17 cellular contexts compared by ENCODE assay signal in the genomic region with DNA sequence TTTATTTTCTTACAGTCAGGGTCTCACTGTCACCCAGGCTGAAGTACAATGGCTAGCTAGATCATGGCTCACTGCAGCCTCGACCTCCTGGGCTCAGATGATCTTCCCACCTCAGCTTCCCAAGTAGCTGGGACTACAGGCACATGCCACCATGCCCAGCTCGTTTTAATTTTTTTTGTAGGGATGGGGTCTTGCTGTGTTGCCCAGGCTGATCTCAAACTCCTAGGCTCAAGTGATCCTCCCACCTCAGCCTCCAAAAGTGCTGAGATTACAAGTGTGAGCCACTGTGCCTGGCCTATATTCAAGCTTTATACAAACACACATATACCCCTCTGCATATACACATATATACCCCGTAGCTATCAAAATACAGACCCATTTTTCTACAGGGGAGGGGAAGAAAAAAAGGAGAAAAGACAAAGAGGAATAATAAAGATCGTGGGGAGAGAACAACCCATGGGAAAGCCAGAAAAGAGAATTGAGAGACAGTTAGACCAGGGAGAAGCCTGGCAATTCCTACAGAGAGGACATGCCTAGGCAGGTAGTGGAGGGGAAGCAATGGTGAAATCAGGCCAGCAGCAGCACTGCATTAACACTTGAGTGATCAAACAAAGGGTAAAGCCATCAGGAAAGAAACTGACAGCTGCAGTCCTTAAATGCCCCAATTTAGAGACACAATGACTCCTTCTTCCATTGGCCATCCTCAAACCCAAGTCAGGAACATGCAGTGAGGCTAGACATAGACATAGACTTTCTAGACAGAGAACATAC.
DNase-seq lines count a peak whose midpoint lies in the region; ATAC-seq and TF ChIP-seq lines count a peak whose summit lies in the region.
"Had no signal": no experiment of that assay in that cellular context is flagged by ENCODE, and none has a peak within 500 bp of the region (broad histone marks: within the 10 kb centered on the region; RNA-seq: fewer than 3 reads in every experiment).

No MANE protein-coding gene starts in this region.

- DNase-seq in NCI-H2107 treated with DMSO at 0.1 percent for 48 hours (lab: John Stamatoyannopoulos, UW; ENCODE audit: unreplicated experiment) = peak; percentile 29
- no peak for DNase-seq in NCI-H2107 (lab: John Stamatoyannopoulos, UW)
- peak; percentile 64 for DNase-seq in NCI-H2171 (lab: John Stamatoyannopoulos, UW)
- no peak for DNase-seq in smooth muscle cell (lab: John Stamatoyannopoulos, UW; ENCODE audit: unreplicated experiment)
- DNase-seq in stimulated activated naive CD8-positive, alpha-beta T cell treated with anti-CD3 and anti-CD28 coated beads, Interleukin-15, Interleukin-2, amounts not matched to agents 100 U/mL and 50 U/mL, for 24 hours = no peak
- no peak for DNase-seq in CD4-positive, alpha-beta T cell
- DNase-seq in lower lobe of right lung = no peak
- DNase-seq: activated CD4-positive, alpha-beta T cell treated with anti-CD3 and anti-CD28 coated beads, Interleukin-2, amount 10 ng/mL, durations not matched to agents 7 days and 5 days; DMS79; Peyer's patch; posterior cingulate gyrus; stimulated activated CD4-positive, alpha-beta T cell treated with anti-CD3 and anti-CD28 coated beads, Interleukin-12 subunit alpha, Interleukin-12 subunit beta, amount 100 ng/mL, for 4 hours; T-helper 17 cell had no signal

- 91% methylated on average over 4 of the region's 4 CpGs for WGBS in smooth muscle cell (ENCODE audit: low lambda C conversion rate)

- H2AFZ ChIP-seq in smooth muscle cell (ENCODE audit: low read depth) = no peak overlapping the region

- POLR2A ChIA-PET in CD4-positive, alpha-beta T cell (lab: Charles Lee) = no interaction called here

- H3K27me3 ChIP-seq in smooth muscle cell (ENCODE audit: low read depth) (no peaks in the 10 kb centered on the region), lower lobe of right lung (ENCODE audit: low read depth) (no peaks in the 10 kb centered on the region)
- H3K27me3 ChIP-seq in CD4-positive, alpha-beta T cell (ENCODE audit: control insufficient read depth, insufficient read depth, low read length) = peaks cover 4% of the 10 kb centered on the region
- H3K27me3 ChIP-seq: Peyer's patch, suprapubic skin had no signal

- H3K4me1 ChIP-seq in smooth muscle cell (ENCODE audit: low read depth) (peaks cover 70% of the 10 kb centered on the region), lower lobe of right lung (peaks cover 17% of the 10 kb centered on the region)

- peak overlapping the region in 1 of 5 experiments; percentile 31 for H3K4me3 Mint-ChIP-seq in brain
- H3K4me3 Mint-ChIP-seq in CD4-positive, alpha-beta T cell = no peak overlapping the region
- H3K4me3 Mint-ChIP-seq: activated CD4-positive, alpha-beta T cell treated with anti-CD3 and anti-CD28 coated beads, Interleukin-2, amount 10 ng/mL, durations not matched to agents 7 days and 5 days; activated T-helper 1 cell treated with anti-CD3 and anti-CD28 coated beads, Interleukin-12 subunit alpha, Interleukin-12 subunit beta, Interleukin-2, Interleukin-4 antibody, amounts not matched to agents 30 ng/mL and 10 ng/mL and 1 ng/mL, durations not matched to agents 14 hours and 24 hours and 36 hours; T-helper 17 cell had no signal

- peaks cover 84% of the 10 kb centered on the region for H3K4me1 Mint-ChIP-seq in brain
- H3K4me1 Mint-ChIP-seq in CD4-positive, alpha-beta T cell (ENCODE audit: low read depth) = peaks cover 16% of the 10 kb centered on the region

- CTCF ChIA-PET in CD4-positive, alpha-beta T cell (lab: Charles Lee) = no interaction called here

- no peak overlapping the region for H3K9ac ChIP-seq in smooth muscle cell (ENCODE audit: low read depth)

- intact Hi-C loops in CD4-positive, alpha-beta T cell (cut with DNase I, micrococcal nuclease) = no loop called here
- intact Hi-C loops in lower lobe of right lung (cut with DNase I) = no loop called here

- H3K9me3 ChIP-seq in smooth muscle cell (replicated peaks; ENCODE audit: low read depth) = no peaks in the 10 kb centered on the region
- no peaks in the 10 kb centered on the region for H3K9me3 ChIP-seq in CD4-positive, alpha-beta T cell (ENCODE audit: control insufficient read depth, low read length)
- H3K9me3 ChIP-seq in lower lobe of right lung = no peaks in the 10 kb centered on the region
- H3K9me3 ChIP-seq: Peyer's patch, suprapubic skin had no signal

- H3K4me3 ChIP-seq in smooth muscle cell = no peak overlapping the region
- H3K4me3 ChIP-seq in lower lobe of right lung = no peak overlapping the region
- H3K4me3 ChIP-seq: K562, Peyer's patch, suprapubic skin had no signal

- no peaks in the 10 kb centered on the region for H3K9me3 Mint-ChIP-seq in brain
- H3K9me3 Mint-ChIP-seq in CD4-positive, alpha-beta T cell = no peaks in the 10 kb centered on the region
- H3K9me3 Mint-ChIP-seq: activated CD4-positive, alpha-beta T cell treated with anti-CD3 and anti-CD28 coated beads, Interleukin-2, amount 10 ng/mL, durations not matched to agents 7 days and 5 days; activated T-helper 1 cell treated with anti-CD3 and anti-CD28 coated beads, Interleukin-12 subunit alpha, Interleukin-12 subunit beta, Interleukin-2, Interleukin-4 antibody, amounts not matched to agents 30 ng/mL and 10 ng/mL and 1 ng/mL, durations not matched to agents 14 hours and 24 hours and 36 hours had no signal

- H3F3A ChIP-seq in smooth muscle cell (ENCODE audit: low read depth) = no peaks in the 10 kb centered on the region

- peak overlapping the region; percentile 14 for H3K4me2 ChIP-seq in smooth muscle cell

- H3K36me3 Mint-ChIP-seq in brain = no peaks in the 10 kb centered on the region
- no peaks in the 10 kb centered on the region for H3K36me3 Mint-ChIP-seq in CD4-positive, alpha-beta T cell (ENCODE audit: low read depth)

- peak overlapping the region in 4 of 5 experiments; percentile 5 to 21 (median 13) for H3K27ac Mint-ChIP-seq in brain
- no peak overlapping the region for H3K27ac Mint-ChIP-seq in CD4-positive, alpha-beta T cell
- H3K27ac Mint-ChIP-seq: activated CD4-positive, alpha-beta T cell treated with anti-CD3 and anti-CD28 coated beads, Interleukin-2, amount 10 ng/mL, durations not matched to agents 7 days and 5 days; activated T-helper 1 cell treated with anti-CD3 and anti-CD28 coated beads, Interleukin-12 subunit alpha, Interleukin-12 subunit beta, Interleukin-2, Interleukin-4 antibody, amounts not matched to agents 30 ng/mL and 10 ng/mL and 1 ng/mL, durations not matched to agents 14 hours and 24 hours and 36 hours; T-helper 17 cell had no signal

- no peaks in the 10 kb centered on the region for H3K27me3 Mint-ChIP-seq in brain
- H3K27me3 Mint-ChIP-seq in CD4-positive, alpha-beta T cell = peaks cover 9% of the 10 kb centered on the region

- ATAC-seq in stimulated activated naive CD8-positive, alpha-beta T cell treated with anti-CD3 and anti-CD28 coated beads, Interleukin-15, Interleukin-2, amounts not matched to agents 100 U/mL and 50 U/mL, for 24 hours = no peak
- ATAC-seq in CD4-positive, alpha-beta T cell (ENCODE audit: poor library complexity) = no peak
- no peak for ATAC-seq in lower lobe of right lung
- ATAC-seq: K562, T-helper 17 cell had no signal

- no peaks in the 10 kb centered on the region for H3K36me3 ChIP-seq in smooth muscle cell (ENCODE audit: low read depth)
- no peaks in the 10 kb centered on the region for H3K36me3 ChIP-seq in lower lobe of right lung
- H3K36me3 ChIP-seq: Peyer's patch, suprapubic skin had no signal

- H4K20me1 ChIP-seq in smooth muscle cell (ENCODE audit: low read depth) = no peaks in the 10 kb centered on the region

- H3K79me2 ChIP-seq in smooth muscle cell (ENCODE audit: low read depth) = peaks cover 4% of the 10 kb centered on the region

- no peak for TF ChIP-seq CTCF in brain (conservative IDR thresholded peaks at IDR 0.05)
- TF ChIP-seq CTCF in smooth muscle cell (IDR thresholded peaks at IDR 0.05; ENCODE audit: borderline replicate concordance, insufficient read depth, poor library complexity, severe bottlenecking) = no peak
- no peak for TF ChIP-seq CTCF in CD4-positive, alpha-beta T cell (IDR thresholded peaks at IDR 0.05)
- no peak for TF ChIP-seq CTCF in lower lobe of right lung (IDR thresholded peaks at IDR 0.05)

- H3K27ac ChIP-seq in smooth muscle cell (ENCODE audit: low read depth) (no peak overlapping the region), lower lobe of right lung (no peak overlapping the region)
- H3K27ac ChIP-seq in CD4-positive, alpha-beta T cell (ENCODE audit: low read depth, low read length) = no peak overlapping the region
- H3K27ac ChIP-seq: Peyer's patch, suprapubic skin had no signal

Comparison
In these comparisons a context has a peak if more than half of its experiments do, and no peak if none do; other contexts are left out.
1. DNase-seq: peak in NCI-H2107 treated with DMSO at 0.1 percent for 48 hours (single experiment) and NCI-H2171 (single experiment); none in NCI-H2107 (single experiment), smooth muscle cell (single experiment), stimulated activated naive CD8-positive, alpha-beta T cell treated with anti-CD3 and anti-CD28 coated beads, Interleukin-15, Interleukin-2, amounts not matched to agents 100 U/mL and 50 U/mL, for 24 hours (single experiment), CD4-positive, alpha-beta T cell (0 of 10) and lower lobe of right lung (single experiment).